In the genomic region with DNA sequence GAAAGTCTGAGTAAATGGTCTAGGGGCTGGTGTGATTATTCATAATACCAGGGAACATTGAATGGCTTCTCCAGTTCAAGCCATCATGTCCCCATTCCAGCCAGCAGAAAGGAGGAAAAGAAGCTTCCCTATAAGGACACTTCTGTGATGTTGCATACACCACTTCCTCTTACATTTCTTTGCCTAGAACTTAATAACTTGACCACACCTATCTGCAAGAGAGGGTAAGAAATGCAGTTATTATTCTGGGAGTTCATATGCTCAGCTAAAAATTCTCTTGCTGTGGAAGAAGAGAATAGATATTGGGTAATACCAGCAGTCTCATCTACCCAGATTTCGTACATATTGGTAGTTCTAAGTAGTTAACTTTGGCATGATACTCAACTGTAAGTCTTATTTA, we compare ENCODE assay signal across 2 cellular contexts.
TF ChIP-seq lines count a peak whose summit lies in the region.

No MANE protein-coding gene starts in this region.

TF ChIP-seq in IMR-90, 13 proteins besides CTCF, POLR2A, EP300 and RAD21:
- no peak for TF ChIP-seq MAZ (IDR thresholded peaks at IDR 0.05; ENCODE audit: borderline replicate concordance, low read depth, low read length)
- TF ChIP-seq, protein P1, sequence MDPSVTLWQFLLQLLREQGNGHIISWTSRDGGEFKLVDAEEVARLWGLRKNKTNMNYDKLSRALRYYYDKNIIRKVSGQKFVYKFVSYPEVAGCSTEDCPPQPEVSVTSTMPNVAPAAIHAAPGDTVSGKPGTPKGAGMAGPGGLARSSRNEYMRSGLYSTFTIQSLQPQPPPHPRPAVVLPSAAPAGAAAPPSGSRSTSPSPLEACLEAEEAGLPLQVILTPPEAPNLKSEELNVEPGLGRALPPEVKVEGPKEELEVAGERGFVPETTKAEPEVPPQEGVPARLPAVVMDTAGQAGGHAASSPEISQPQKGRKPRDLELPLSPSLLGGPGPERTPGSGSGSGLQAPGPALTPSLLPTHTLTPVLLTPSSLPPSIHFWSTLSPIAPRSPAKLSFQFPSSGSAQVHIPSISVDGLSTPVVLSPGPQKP (IDR thresholded peaks at IDR 0.05; ENCODE audit: borderline replicate concordance, low read depth, low read length), result no peak
- no peak for TF ChIP-seq CEBPB (IDR thresholded peaks at IDR 0.05; ENCODE audit: low read depth, low read length)
- no peak for TF ChIP-seq MXI1 (IDR thresholded peaks at IDR 0.05; ENCODE audit: borderline replicate concordance, low read depth, low read length)
- no peak for TF ChIP-seq RCOR1 (IDR thresholded peaks at IDR 0.05; ENCODE audit: insufficient replicate concordance, low read length)
- no peak for TF ChIP-seq USF2 (IDR thresholded peaks at IDR 0.05; ENCODE audit: low read depth, low read length)
- no peak for TF ChIP-seq RFX5 (IDR thresholded peaks at IDR 0.05; ENCODE audit: low read depth, low read length)
- TF ChIP-seq NFE2L2 (IDR thresholded peaks at IDR 0.05; ENCODE audit: low read depth, low read length), result no peak
- TF ChIP-seq MAFK (IDR thresholded peaks at IDR 0.05; ENCODE audit: low read depth, low read length), result no peak
- TF ChIP-seq BHLHE40 (IDR thresholded peaks at IDR 0.05; ENCODE audit: low read depth, low read length), result no peak
- TF ChIP-seq SMC3 (IDR thresholded peaks at IDR 0.05; ENCODE audit: low read depth, low read length), result no peak
- no peak for TF ChIP-seq FOS (IDR thresholded peaks at IDR 0.05; ENCODE audit: low read depth, low read length)
- no peak for TF ChIP-seq CHD1 (IDR thresholded peaks at IDR 0.05; ENCODE audit: low read depth, low read length)

TF ChIP-seq in GM23338, 12 proteins besides CTCF, POLR2A, EP300 and RAD21:
- TF ChIP-seq ZNF462 (CRISPR knock-in tag; IDR thresholded peaks at IDR 0.05), result no peak
- TF ChIP-seq POLR2AphosphoS5 (IDR thresholded peaks at IDR 0.05; ENCODE audit: low read depth), result no peak
- TF ChIP-seq ZNF331 (CRISPR knock-in tag; IDR thresholded peaks at IDR 0.05; ENCODE audit: low read depth), result no peak
- no peak for TF ChIP-seq ETS1 (IDR thresholded peaks at IDR 0.05)
- no peak for TF ChIP-seq ZNF114 (CRISPR knock-in tag; IDR thresholded peaks at IDR 0.05)
- no peak for TF ChIP-seq CREB1 (CRISPR knock-in tag; IDR thresholded peaks at IDR 0.05; ENCODE audit: low read depth)
- TF ChIP-seq JUNB (IDR thresholded peaks at IDR 0.05; ENCODE audit: unreplicated experiment), result no peak
- no peak for TF ChIP-seq EZH2 (IDR thresholded peaks at IDR 0.05; ENCODE audit: low read depth, unreplicated experiment)
- no peak for TF ChIP-seq NANOG (IDR thresholded peaks at IDR 0.05; ENCODE audit: borderline replicate concordance)
- no peak for TF ChIP-seq EZH2phosphoT487 (IDR thresholded peaks at IDR 0.05; ENCODE audit: unreplicated experiment)
- TF ChIP-seq REST (IDR thresholded peaks at IDR 0.05; ENCODE audit: unreplicated experiment), result no peak
- no peak for TF ChIP-seq STAT1 (IDR thresholded peaks at IDR 0.05; ENCODE audit: unreplicated experiment)
TF ChIP-seq in GM23338: peak in this region for 0.
